In the genomic region with DNA sequence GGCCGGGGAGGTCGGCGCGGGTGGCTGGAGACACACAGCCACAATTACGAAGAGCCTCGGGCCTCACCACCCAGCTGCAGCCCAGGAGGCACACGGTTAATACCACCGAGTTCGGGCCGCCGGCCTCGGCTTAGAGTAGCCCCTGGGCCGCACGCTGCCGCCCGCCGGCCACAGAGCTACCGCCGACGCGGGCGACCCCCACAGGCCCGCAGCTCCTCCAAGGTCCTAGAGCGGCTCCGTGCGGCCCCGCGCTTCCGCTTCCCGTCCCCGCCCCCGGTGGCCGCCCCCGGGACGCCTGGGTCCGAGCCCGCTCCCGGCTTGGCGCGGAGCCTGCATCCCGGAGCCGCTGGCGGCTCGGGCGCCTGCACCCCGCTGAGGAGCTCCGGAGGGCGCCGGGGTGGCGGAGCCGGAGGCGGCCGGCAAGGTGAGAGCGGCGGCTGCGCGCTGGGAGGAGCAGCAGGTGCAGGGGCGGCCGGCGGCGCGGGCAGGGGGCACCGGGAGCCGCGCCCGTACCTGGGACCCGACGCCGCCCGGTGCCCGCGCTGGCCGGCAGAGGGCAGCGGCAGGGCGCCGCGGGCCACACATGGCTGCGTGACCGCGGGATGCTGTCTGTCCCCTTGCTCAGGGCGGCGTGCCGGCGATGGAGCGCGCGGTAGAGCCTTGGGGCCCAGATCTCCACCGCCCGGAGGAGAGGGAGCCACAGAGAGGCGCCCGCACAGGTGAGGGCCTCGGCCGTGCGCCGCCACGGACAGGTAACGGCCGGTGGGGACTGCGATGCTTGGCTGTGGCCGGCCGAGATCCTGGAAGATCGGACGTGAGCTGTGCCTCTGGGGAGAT, we compare ENCODE assay signal across 1 cellular context.
TF ChIP-seq lines count a peak whose summit lies in the region.

ZNF48 (plus strand) TSS at position 266 of the 837 bp plus-strand sequence; CDS start at position 641, 375 bp downstream.

TF ChIP-seq in K562, 482 proteins besides CTCF, POLR2A, EP300 and RAD21 (continued from another document and continues in another):
- TF ChIP-seq, protein P1, sequence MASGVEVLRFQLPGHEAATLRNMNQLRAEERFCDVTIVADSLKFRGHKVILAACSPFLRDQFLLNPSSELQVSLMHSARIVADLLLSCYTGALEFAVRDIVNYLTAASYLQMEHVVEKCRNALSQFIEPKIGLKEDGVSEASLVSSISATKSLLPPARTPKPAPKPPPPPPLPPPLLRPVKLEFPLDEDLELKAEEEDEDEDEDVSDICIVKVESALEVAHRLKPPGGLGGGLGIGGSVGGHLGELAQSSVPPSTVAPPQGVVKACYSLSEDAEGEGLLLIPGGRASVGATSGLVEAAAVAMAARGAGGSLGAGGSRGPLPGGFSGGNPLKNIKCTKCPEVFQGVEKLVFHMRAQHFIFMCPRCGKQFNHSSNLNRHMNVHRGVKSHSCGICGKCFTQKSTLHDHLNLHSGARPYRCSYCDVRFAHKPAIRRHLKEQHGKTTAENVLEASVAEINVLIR (CRISPR knock-in tag; IDR thresholded peaks at IDR 0.05): no peak
- TF ChIP-seq ZNF431 (CRISPR knock-in tag; IDR thresholded peaks at IDR 0.05): no peak
- no peak for TF ChIP-seq PPARD (CRISPR knock-in tag; IDR thresholded peaks at IDR 0.05)
- TF ChIP-seq EGR1 (conservative IDR thresholded peaks at IDR 0.05): peak; percentile 68
- no peak for TF ChIP-seq ZNF764 (CRISPR knock-in tag; IDR thresholded peaks at IDR 0.05; ENCODE audit: low read depth)
- no peak for TF ChIP-seq TAF9B (IDR thresholded peaks at IDR 0.05; ENCODE audit: partially characterized antibody)
- no peak for TF ChIP-seq RREB1 (CRISPR knock-in tag; IDR thresholded peaks at IDR 0.05)
- TF ChIP-seq ATF2 (CRISPR knock-in tag; IDR thresholded peaks at IDR 0.05): no peak
- TF ChIP-seq CUX1 (CRISPR knock-in tag; IDR thresholded peaks at IDR 0.05): no peak
- TF ChIP-seq ZNF644 (tag; IDR thresholded peaks at IDR 0.05; ENCODE audit: low read depth): no peak
- peak; percentile 91 for TF ChIP-seq SNIP1 (IDR thresholded peaks at IDR 0.05; ENCODE audit: low read depth)
- TF ChIP-seq, protein P2, sequence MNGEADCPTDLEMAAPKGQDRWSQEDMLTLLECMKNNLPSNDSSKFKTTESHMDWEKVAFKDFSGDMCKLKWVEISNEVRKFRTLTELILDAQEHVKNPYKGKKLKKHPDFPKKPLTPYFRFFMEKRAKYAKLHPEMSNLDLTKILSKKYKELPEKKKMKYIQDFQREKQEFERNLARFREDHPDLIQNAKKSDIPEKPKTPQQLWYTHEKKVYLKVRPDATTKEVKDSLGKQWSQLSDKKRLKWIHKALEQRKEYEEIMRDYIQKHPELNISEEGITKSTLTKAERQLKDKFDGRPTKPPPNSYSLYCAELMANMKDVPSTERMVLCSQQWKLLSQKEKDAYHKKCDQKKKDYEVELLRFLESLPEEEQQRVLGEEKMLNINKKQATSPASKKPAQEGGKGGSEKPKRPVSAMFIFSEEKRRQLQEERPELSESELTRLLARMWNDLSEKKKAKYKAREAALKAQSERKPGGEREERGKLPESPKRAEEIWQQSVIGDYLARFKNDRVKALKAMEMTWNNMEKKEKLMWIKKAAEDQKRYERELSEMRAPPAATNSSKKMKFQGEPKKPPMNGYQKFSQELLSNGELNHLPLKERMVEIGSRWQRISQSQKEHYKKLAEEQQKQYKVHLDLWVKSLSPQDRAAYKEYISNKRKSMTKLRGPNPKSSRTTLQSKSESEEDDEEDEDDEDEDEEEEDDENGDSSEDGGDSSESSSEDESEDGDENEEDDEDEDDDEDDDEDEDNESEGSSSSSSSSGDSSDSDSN (IDR thresholded peaks at IDR 0.05; ENCODE audit: borderline replicate concordance in 1 of 2, low read depth in 2 of 2, low read length in 2 of 2): peak; percentile 53 to 80; a peak in 1 of 4 replicates
- TF ChIP-seq ELF1 (tag; IDR thresholded peaks at IDR 0.05): peak; percentile 91
- no peak for TF ChIP-seq SAFB2 (IDR thresholded peaks at IDR 0.05; ENCODE audit: borderline replicate concordance, low read depth, low read length, severe bottlenecking)
- TF ChIP-seq C11orf30 (IDR thresholded peaks at IDR 0.05; ENCODE audit: low read depth): 0 out of 2 replicates have a peak, but pooled peaks have one; percentile 16
- no peak for TF ChIP-seq MEIS2 (IDR thresholded peaks at IDR 0.05; ENCODE audit: partially characterized antibody)
- TF ChIP-seq ZNF766 (CRISPR knock-in tag; conservative IDR thresholded peaks at IDR 0.05): 0 out of 2 replicates have a peak, but pooled peaks have one; percentile 31
- TF ChIP-seq RNF219 (CRISPR knock-in tag; IDR thresholded peaks at IDR 0.05): no peak
- peak; percentile 19 to 81; a peak in 1 of 4 replicates for TF ChIP-seq SIN3A (IDR thresholded peaks at IDR 0.05; ENCODE audit: borderline replicate concordance in 2 of 2, control insufficient read depth in 1 of 2, low read depth in 2 of 2, low read length in 2 of 2)
- no peak for TF ChIP-seq SRSF1 (IDR thresholded peaks at IDR 0.05; ENCODE audit: low read depth, low read length)
- no peak for TF ChIP-seq ZNF507 (tag; conservative IDR thresholded peaks at IDR 0.05)
- no peak for TF ChIP-seq MAFG (tag; conservative IDR thresholded peaks at IDR 0.05)
- no peak for TF ChIP-seq ZNF384 (IDR thresholded peaks at IDR 0.05; ENCODE audit: low read depth, low read length)
- no peak for TF ChIP-seq ZC3H11A (IDR thresholded peaks at IDR 0.05; ENCODE audit: low read depth, low read length)
- TF ChIP-seq FIP1L1 (IDR thresholded peaks at IDR 0.05; ENCODE audit: low read depth, low read length, poor library complexity, severe bottlenecking): peak; percentile 67
- no peak for TF ChIP-seq ZNF444 (CRISPR knock-in tag; IDR thresholded peaks at IDR 0.05)
- no peak for TF ChIP-seq HDAC2 (IDR thresholded peaks at IDR 0.05)
- no peak for TF ChIP-seq CBX8 (IDR thresholded peaks at IDR 0.05; ENCODE audit: borderline replicate concordance, extremely low read depth, low read depth, low read length, poor library complexity, severe bottlenecking)
- TF ChIP-seq XRCC5 (IDR thresholded peaks at IDR 0.05; ENCODE audit: low read depth, low read length): no peak
- no peak for TF ChIP-seq ZNF57 (CRISPR knock-in tag; IDR thresholded peaks at IDR 0.05)
- TF ChIP-seq ZNF449 (CRISPR knock-in tag; IDR thresholded peaks at IDR 0.05): no peak
- no peak for TF ChIP-seq DDX20 (tag; IDR thresholded peaks at IDR 0.05; ENCODE audit: low read depth)
- no peak for TF ChIP-seq PTTG1 (tag; IDR thresholded peaks at IDR 0.05; ENCODE audit: low read depth)
